In the genomic region with DNA sequence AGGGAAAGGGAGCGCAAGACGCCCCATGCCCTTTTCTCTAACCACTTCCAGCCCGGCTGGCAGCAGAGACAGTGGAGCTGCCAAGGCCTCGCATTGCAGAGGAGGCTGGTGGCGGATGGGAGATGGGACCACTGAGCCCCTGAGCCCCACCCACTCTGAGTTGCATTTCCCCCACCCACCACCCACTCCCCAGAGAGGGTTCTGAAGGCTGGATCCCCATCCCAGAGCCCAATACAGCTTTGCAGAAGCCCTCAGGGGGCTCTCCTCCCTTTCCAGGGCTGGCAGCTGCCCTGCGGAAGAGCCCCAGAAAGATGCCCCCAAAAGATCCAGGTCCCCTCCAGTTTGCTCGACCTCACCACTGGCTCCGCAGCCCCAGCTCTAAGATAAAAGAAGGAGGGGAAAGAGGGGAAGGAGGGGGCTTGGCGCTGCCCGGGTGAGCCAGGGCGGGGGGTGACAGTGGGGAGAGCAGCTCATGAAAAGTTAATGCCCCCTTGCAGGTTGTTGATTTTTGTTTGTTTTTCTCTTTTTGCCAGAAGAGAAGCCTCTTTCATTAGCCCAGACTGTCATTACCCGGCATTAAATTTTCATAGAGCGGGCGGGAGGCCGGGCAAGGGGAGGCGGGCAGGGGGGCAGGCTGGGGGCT, we compare ENCODE assay signal across 24 cellular contexts. TPM values are rescaled to one million over a fixed set of nuclear protein-coding genes. Genes with fewer than 3 reads are reported as not detected.
A peak's percentile ranks its signal among the peaks of the same experiment; 100 is the strongest.
DNase-seq lines count a peak whose midpoint lies in the region; ATAC-seq and TF ChIP-seq lines count a peak whose summit lies in the region.
"Had no signal": no experiment of that assay in that cellular context is flagged by ENCODE, and none has a peak within 500 bp of the region (broad histone marks: within the 10 kb centered on the region; RNA-seq: fewer than 3 reads in every experiment).

No MANE protein-coding gene starts in this region.

- H3K4me3 ChIP-seq in HUES6 (ENCODE audit: low read depth, low read length) = peak overlapping the region; percentile 47; the same call in 1 of the 2 replicates
- H3K4me3 ChIP-seq: K562, SJCRH30 had no signal

- H3K27ac Mint-ChIP-seq in glutamatergic neuron (ENCODE audit: unreplicated experiment) = no peak overlapping the region
- H3K27ac Mint-ChIP-seq in stimulated activated naive CD8-positive, alpha-beta T cell treated with anti-CD3 and anti-CD28 coated beads, Interleukin-15, amount 100 ng/mL, for 72 hours = no peak overlapping the region
- H3K27ac Mint-ChIP-seq: activated CD8-positive, alpha-beta memory T cell treated with anti-CD3 and anti-CD28 coated beads, Interleukin-2, amount 10 ng/mL, durations not matched to agents 7 days and 5 days; activated T-cell treated with anti-CD3 and anti-CD28 coated beads, Interleukin-2, amount 50 U/mL, for 72 hours; B cell; nephron; type B pancreatic cell had no signal

- peaks cover 29% of the 10 kb centered on the region for H3K4me1 ChIP-seq in HUES6 (ENCODE audit: control insufficient read depth, insufficient read depth, low read length)

- no peak overlapping the region for H3K27ac ChIP-seq in HUES6 (ENCODE audit: low read depth, low read length)
- H3K27ac ChIP-seq: SJCRH30 had no signal

- DNase-seq in COR-L47 (lab: John Stamatoyannopoulos, UW) = peak; percentile 80
- peak; percentile 55 for DNase-seq in NCI-H345 treated with DMSO at 0.1 percent for 48 hours (lab: John Stamatoyannopoulos, UW; ENCODE audit: unreplicated experiment)
- no peak for DNase-seq in glutamatergic neuron
- DNase-seq in mucosa of gallbladder (ENCODE audit: low spot score) = no peak
- no peak for DNase-seq in cerebellar nuclear complex (lab: John Stamatoyannopoulos, UW)
- DNase-seq in omental fat pad (ENCODE audit: low spot score) = no peak
- DNase-seq in stimulated activated naive CD8-positive, alpha-beta T cell treated with anti-CD3 and anti-CD28 coated beads, Interleukin-15, amount 100 ng/mL, for 72 hours = no peak
- DNase-seq: activated CD4-positive, CD25-positive, alpha-beta regulatory T cell; activated CD8-positive, alpha-beta memory T cell treated with anti-CD3 and anti-CD28 coated beads, Interleukin-2, amount 10 ng/mL, durations not matched to agents 7 days and 5 days; activated naive CD4-positive, alpha-beta T cell; CD8-positive, alpha-beta memory T cell; dermis blood vessel endothelial cell; gastrocnemius medialis; kidney; NCI-H1694 treated with DMSO at 0.1 percent for 48 hours; right cardiac atrium; SJCRH30 had no signal

- no peak for TF ChIP-seq CTCF in glutamatergic neuron (IDR thresholded peaks at IDR 0.05; ENCODE audit: partially characterized antibody, unreplicated experiment)
- TF ChIP-seq CTCF in omental fat pad (IDR thresholded peaks at IDR 0.05) = no peak

- H3K9me3 Mint-ChIP-seq in glutamatergic neuron (ENCODE audit: unreplicated experiment) = peaks cover 8% of the 10 kb centered on the region
- no peaks in the 10 kb centered on the region for H3K9me3 Mint-ChIP-seq in stimulated activated naive CD8-positive, alpha-beta T cell treated with anti-CD3 and anti-CD28 coated beads, Interleukin-15, amount 100 ng/mL, for 72 hours
- H3K9me3 Mint-ChIP-seq: CD8-positive, alpha-beta memory T cell; central memory CD8-positive, alpha-beta T cell; type B pancreatic cell had no signal

- H3K36me3 Mint-ChIP-seq in glutamatergic neuron (ENCODE audit: unreplicated experiment) = no peaks in the 10 kb centered on the region
- H3K36me3 Mint-ChIP-seq: activated CD8-positive, alpha-beta memory T cell treated with anti-CD3 and anti-CD28 coated beads, Interleukin-2, amount 10 ng/mL, durations not matched to agents 7 days and 5 days; CD8-positive, alpha-beta memory T cell; type B pancreatic cell had no signal

- H3K27me3 ChIP-seq in HUES6 (ENCODE audit: control insufficient read depth, insufficient read depth, low read length) = peaks cover 7% of the 10 kb centered on the region; the same call in 1 of the 2 replicates
- H3K27me3 ChIP-seq: gastrocnemius medialis had no signal

- no peak overlapping the region for H3K9ac ChIP-seq in HUES6 (ENCODE audit: low read length)

- peak overlapping the region; percentile 69 for H3K4me3 Mint-ChIP-seq in glutamatergic neuron (ENCODE audit: unreplicated experiment)
- H3K4me3 Mint-ChIP-seq in stimulated activated naive CD8-positive, alpha-beta T cell treated with anti-CD3 and anti-CD28 coated beads, Interleukin-15, amount 100 ng/mL, for 72 hours = no peak overlapping the region
- H3K4me3 Mint-ChIP-seq: activated CD8-positive, alpha-beta memory T cell treated with anti-CD3 and anti-CD28 coated beads, Interleukin-2, amount 10 ng/mL, durations not matched to agents 7 days and 5 days; activated T-cell treated with anti-CD3 and anti-CD28 coated beads, Interleukin-2, amount 50 U/mL, for 72 hours; B cell; CD8-positive, alpha-beta memory T cell; central memory CD8-positive, alpha-beta T cell; type B pancreatic cell had no signal

- H3K4me1 Mint-ChIP-seq in glutamatergic neuron (ENCODE audit: low read depth, unreplicated experiment) = peaks cover 15% of the 10 kb centered on the region
- H3K4me1 Mint-ChIP-seq in stimulated activated naive CD8-positive, alpha-beta T cell treated with anti-CD3 and anti-CD28 coated beads, Interleukin-15, amount 100 ng/mL, for 72 hours = no peaks in the 10 kb centered on the region
- H3K4me1 Mint-ChIP-seq: activated CD8-positive, alpha-beta memory T cell treated with anti-CD3 and anti-CD28 coated beads, Interleukin-2, amount 10 ng/mL, durations not matched to agents 7 days and 5 days; B cell had no signal

- no peaks in the 10 kb centered on the region for H3K36me3 ChIP-seq in HUES6 (ENCODE audit: control insufficient read depth, insufficient read depth, low read length)
- H3K36me3 ChIP-seq: gastrocnemius medialis, SJCRH30 had no signal

- H3K9me3 ChIP-seq in HUES6 (ENCODE audit: control insufficient read depth, insufficient read depth, low read depth, low read length) = no peaks in the 10 kb centered on the region
- H3K9me3 ChIP-seq: gastrocnemius medialis, SJCRH30 had no signal

- no peak for ATAC-seq in omental fat pad (ENCODE audit: low FRiP score)
- no peak for ATAC-seq in stimulated activated naive CD8-positive, alpha-beta T cell treated with anti-CD3 and anti-CD28 coated beads, Interleukin-15, amount 100 ng/mL, for 72 hours
- ATAC-seq: activated CD8-positive, alpha-beta memory T cell treated with anti-CD3 and anti-CD28 coated beads, Interleukin-2, amount 10 ng/mL, durations not matched to agents 7 days and 5 days; activated T-cell treated with anti-CD3 and anti-CD28 coated beads, Interleukin-2, amount 50 U/mL, for 72 hours; gastrocnemius medialis had no signal

- H3K27me3 Mint-ChIP-seq in glutamatergic neuron (ENCODE audit: unreplicated experiment) = peaks cover 11% of the 10 kb centered on the region
- peaks cover 44% of the 10 kb centered on the region for H3K27me3 Mint-ChIP-seq in stimulated activated naive CD8-positive, alpha-beta T cell treated with anti-CD3 and anti-CD28 coated beads, Interleukin-15, amount 100 ng/mL, for 72 hours

RNA-seq across cellular contexts. Expression of gene CASZ1, which starts 38.4 kb away (rescaled TPM):
- total RNA-seq in glutamatergic neuron (ENCODE audit: unreplicated experiment) (18.3 TPM), mucosa of gallbladder (72.8 TPM), omental fat pad (1 to 10 TPM; 2.5 to 7.9 (median 6.0) TPM)

Comparison
In these comparisons a context has a peak if more than half of its experiments do, and no peak if none do; other contexts are left out.
1. DNase-seq: peak in COR-L47 (single experiment) and NCI-H345 treated with DMSO at 0.1 percent for 48 hours (single experiment); none in glutamatergic neuron (single experiment), mucosa of gallbladder (single experiment), cerebellar nuclear complex (0 of 2), omental fat pad (single experiment) and stimulated activated naive CD8-positive, alpha-beta T cell treated with anti-CD3 and anti-CD28 coated beads, Interleukin-15, amount 100 ng/mL, for 72 hours (0 of 2).